11 cellular contexts compared by ENCODE assay signal in genomic region chr19:47445527-47445926, GRCh38. TPM values are rescaled to one million over a fixed set of nuclear protein-coding genes. Genes with fewer than 3 reads are reported as not detected.
DNase-seq lines count a peak whose midpoint lies in the region; ATAC-seq, FAIRE-seq and TF ChIP-seq lines count a peak whose summit lies in the region.
"Had no signal": no experiment of that assay in that cellular context is flagged by ENCODE, and none has a peak within 500 bp of the region (broad histone marks: within the 10 kb centered on the region; RNA-seq: fewer than 3 reads in every experiment).

No MANE protein-coding gene starts in this region.

- H3K4me2 ChIP-seq in smooth muscle cell: no peak overlapping the region

- no peaks in the 10 kb centered on the region for H3K36me3 ChIP-seq in HUES48 (ENCODE audit: control insufficient read depth, insufficient read depth, low read length)
- no peaks in the 10 kb centered on the region for H3K36me3 ChIP-seq in smooth muscle cell (ENCODE audit: low read depth)
- no peaks in the 10 kb centered on the region for H3K36me3 ChIP-seq in vagina
- H3K36me3 ChIP-seq: HAP-1 had no signal

- H3K79me2 ChIP-seq in smooth muscle cell (ENCODE audit: low read depth): no peaks in the 10 kb centered on the region

- no peak for TF ChIP-seq POLR2A in vagina (IDR thresholded peaks at IDR 0.05)

- FAIRE-seq in frontal cortex (lab: Jason Lieb, UNC): no peak

- no peak for ATAC-seq in activated naive CD8-positive, alpha-beta T cell treated with anti-CD3 and anti-CD28 coated beads, Interleukin-2, amount 10 ng/mL, durations not matched to agents 7 days and 5 days (ENCODE audit: low read depth)

- H3K4me3 Mint-ChIP-seq in activated naive CD8-positive, alpha-beta T cell treated with anti-CD3 and anti-CD28 coated beads, Interleukin-2, amount 10 ng/mL, durations not matched to agents 7 days and 5 days: peak overlapping the region; percentile 70
- H3K4me3 Mint-ChIP-seq in nephron: peak overlapping the region; percentile 0 to 50 (median 26)

- H3K36me3 Mint-ChIP-seq in activated naive CD8-positive, alpha-beta T cell treated with anti-CD3 and anti-CD28 coated beads, Interleukin-2, amount 10 ng/mL, durations not matched to agents 7 days and 5 days: no peaks in the 10 kb centered on the region
- no peaks in the 10 kb centered on the region for H3K36me3 Mint-ChIP-seq in nephron (ENCODE audit: low read depth)

- intact Hi-C loops in vagina (cut with DNase I): loop anchor here (10.0 kb wide), 1 partner anchor 229 kb away; no protein-coding TSS in a partner anchor

- H3K27ac ChIP-seq in HUES48 (ENCODE audit: low read depth, low read length) (no peak overlapping the region), smooth muscle cell (ENCODE audit: low read depth) (no peak overlapping the region), vagina (no peak overlapping the region)
- H3K27ac ChIP-seq: body of pancreas had no signal

- H3K9me3 ChIP-seq in HUES48 (ENCODE audit: control insufficient read depth, insufficient read depth, low read length) (no peaks in the 10 kb centered on the region), smooth muscle cell (replicated peaks; ENCODE audit: low read depth) (no peaks in the 10 kb centered on the region), vagina (no peaks in the 10 kb centered on the region)
- H3K9me3 ChIP-seq: body of pancreas, HAP-1 had no signal

- H2AFZ ChIP-seq in smooth muscle cell (ENCODE audit: low read depth): no peak overlapping the region

- H3K9ac ChIP-seq in HUES48 (ENCODE audit: low read depth, low read length): no peak overlapping the region
- no peak overlapping the region for H3K9ac ChIP-seq in smooth muscle cell (ENCODE audit: low read depth)

- peaks cover 70% of the 10 kb centered on the region for H3K27me3 Mint-ChIP-seq in activated naive CD8-positive, alpha-beta T cell treated with anti-CD3 and anti-CD28 coated beads, Interleukin-2, amount 10 ng/mL, durations not matched to agents 7 days and 5 days
- H3K27me3 Mint-ChIP-seq in nephron (ENCODE audit: low read depth): peaks cover 95% of the 10 kb centered on the region

- H3F3A ChIP-seq in smooth muscle cell (ENCODE audit: low read depth): no peaks in the 10 kb centered on the region

- H3K27me3 ChIP-seq in HUES48 (ENCODE audit: control insufficient read depth, insufficient read depth, low read length) (peaks cover 19% of the 10 kb centered on the region), smooth muscle cell (ENCODE audit: low read depth) (peaks cover 73% of the 10 kb centered on the region), vagina (peaks cover 11% of the 10 kb centered on the region)

- H3K4me3 ChIP-seq in HUES48 (ENCODE audit: low read depth, low read length): peak overlapping the region; percentile 28; the same call in 1 of the 2 replicates
- no peak overlapping the region for H3K4me3 ChIP-seq in smooth muscle cell
- H3K4me3 ChIP-seq in vagina: no peak overlapping the region
- H3K4me3 ChIP-seq: body of pancreas, HAP-1 had no signal

- H3K4me1 Mint-ChIP-seq in activated naive CD8-positive, alpha-beta T cell treated with anti-CD3 and anti-CD28 coated beads, Interleukin-2, amount 10 ng/mL, durations not matched to agents 7 days and 5 days: peaks cover 36% of the 10 kb centered on the region
- H3K4me1 Mint-ChIP-seq in nephron: peaks cover 15% of the 10 kb centered on the region

- TF ChIP-seq CTCF in nephron (IDR thresholded peaks at IDR 0.05; ENCODE audit: unreplicated experiment in 3 of 3): no peak
- TF ChIP-seq CTCF in smooth muscle cell (IDR thresholded peaks at IDR 0.05; ENCODE audit: borderline replicate concordance, insufficient read depth, poor library complexity, severe bottlenecking): no peak
- TF ChIP-seq CTCF in vagina (IDR thresholded peaks at IDR 0.05): no peak

- POLR2A ChIA-PET in activated naive CD8-positive, alpha-beta T cell treated with anti-CD3 and anti-CD28 coated beads, Interleukin-2, amount 10 ng/mL, durations not matched to agents 7 days and 5 days (lab: Charles Lee): interaction anchor here (0.7 to 0.8 kb wide), 3 partner anchors 8 to 190 kb away, joined by 4 to 7 read pairs (median 4); no protein-coding TSS in a partner anchor

- DNase-seq in NCI-H82 (lab: John Stamatoyannopoulos, UW): peak; percentile 71
- DNase-seq in NCI-H82 treated with DMSO at 0.1 percent for 48 hours (lab: John Stamatoyannopoulos, UW; ENCODE audit: unreplicated experiment): no peak
- DNase-seq in activated naive CD8-positive, alpha-beta T cell treated with anti-CD3 and anti-CD28 coated beads, Interleukin-2, amount 10 ng/mL, durations not matched to agents 7 days and 5 days: no peak
- DNase-seq in smooth muscle cell (lab: John Stamatoyannopoulos, UW; ENCODE audit: unreplicated experiment): no peak
- no peak for DNase-seq in vagina (ENCODE audit: extremely low spot score in 2 of 2)
- DNase-seq in frontal cortex (ENCODE audit: low spot score in 2 of 2): no peak

- H3K4me1 ChIP-seq in HUES48 (ENCODE audit: control insufficient read depth, insufficient read depth, low read length) (peaks cover 10% of the 10 kb centered on the region; the same call in 1 of the 2 replicates), smooth muscle cell (ENCODE audit: low read depth) (no peaks in the 10 kb centered on the region), vagina (peaks cover 26% of the 10 kb centered on the region)

- no peaks in the 10 kb centered on the region for H3K9me3 Mint-ChIP-seq in activated naive CD8-positive, alpha-beta T cell treated with anti-CD3 and anti-CD28 coated beads, Interleukin-2, amount 10 ng/mL, durations not matched to agents 7 days and 5 days
- H3K9me3 Mint-ChIP-seq in nephron: peaks cover 6% of the 10 kb centered on the region

- H4K20me1 ChIP-seq in smooth muscle cell (ENCODE audit: low read depth): no peaks in the 10 kb centered on the region

- no peak overlapping the region for H3K27ac Mint-ChIP-seq in activated naive CD8-positive, alpha-beta T cell treated with anti-CD3 and anti-CD28 coated beads, Interleukin-2, amount 10 ng/mL, durations not matched to agents 7 days and 5 days
- H3K27ac Mint-ChIP-seq in nephron: no peak overlapping the region

- 49% methylated on average over 4 of the region's 4 CpGs for WGBS in smooth muscle cell (ENCODE audit: low lambda C conversion rate)

RNA-seq across cellular contexts. Expression of gene SLC8A2, which starts 26.2 kb away (rescaled TPM):
- total RNA-seq in activated naive CD8-positive, alpha-beta T cell treated with anti-CD3 and anti-CD28 coated beads, Interleukin-2, amount 10 ng/mL, durations not matched to agents 7 days and 5 days: under 1 TPM in 1 of 2 experiments, not detected in 1; 0.20 TPM
- total RNA-seq in smooth muscle cell (0.22 and 0.31 TPM in 2 replicates), vagina (0.49 TPM), frontal cortex (25.3 TPM)
- polyA plus RNA-seq in smooth muscle cell: 0.50 and 0.62 TPM in 2 replicates
- total RNA-seq: myocyte had no signal

RNA-seq across cellular contexts. Expression of gene MEIS3, which starts 26.2 kb away (rescaled TPM):
- under 1 TPM in 1 of 2 experiments, not detected in 1; 0.68 TPM for total RNA-seq in activated naive CD8-positive, alpha-beta T cell treated with anti-CD3 and anti-CD28 coated beads, Interleukin-2, amount 10 ng/mL, durations not matched to agents 7 days and 5 days
- total RNA-seq in smooth muscle cell: 49.7 and 59.0 TPM in 2 replicates
- polyA plus RNA-seq in smooth muscle cell: 111 and 141 TPM in 2 replicates
- 20.6 TPM for total RNA-seq in vagina
- total RNA-seq in frontal cortex: 104 TPM

RNA-seq across cellular contexts. Expression of gene KPTN, which starts 38.5 kb away (rescaled TPM):
- 1 to 10 TPM; 8.0 to 8.6 TPM for total RNA-seq in activated naive CD8-positive, alpha-beta T cell treated with anti-CD3 and anti-CD28 coated beads, Interleukin-2, amount 10 ng/mL, durations not matched to agents 7 days and 5 days
- total RNA-seq in smooth muscle cell (3.4 and 12.2 TPM in 2 replicates), vagina (9.6 TPM), frontal cortex (7.3 TPM)
- polyA plus RNA-seq in smooth muscle cell: 10.6 and 15.5 TPM in 2 replicates

Comparison
In these comparisons a context has a peak if more than half of its experiments do, and no peak if none do; other contexts are left out.
1. RNA of gene SLC8A2, which starts 26.2 kb away (total RNA-seq): 25.3 TPM in frontal cortex (single experiment); 0.49 TPM in vagina (single experiment), 0.22 to 0.31 TPM in smooth muscle cell and 0.20 TPM in activated naive CD8-positive, alpha-beta T cell treated with anti-CD3 and anti-CD28 coated beads, Interleukin-2, amount 10 ng/mL, durations not matched to agents 7 days and 5 days; every median in the first group is over 10 times any median in the second.
2. RNA of gene MEIS3, which starts 26.2 kb away (total RNA-seq): 104 TPM in frontal cortex (single experiment), 49.7 to 59.0 TPM in smooth muscle cell and 20.6 TPM in vagina (single experiment); 0.68 TPM in activated naive CD8-positive, alpha-beta T cell treated with anti-CD3 and anti-CD28 coated beads, Interleukin-2, amount 10 ng/mL, durations not matched to agents 7 days and 5 days; every median in the first group is over 10 times any median in the second.